1 cellular context compared by ENCODE assay signal in genomic region chr20:17612287-17612974, GRCh38.
TF ChIP-seq lines count a peak whose summit lies in the region.

No MANE protein-coding gene starts in this region.

TF ChIP-seq in IMR-90, 13 proteins besides CTCF, POLR2A, EP300 and RAD21 (continued from another document):
- TF ChIP-seq USF2 (IDR thresholded peaks at IDR 0.05; ENCODE audit: low read depth, low read length) (no peak), MAZ (IDR thresholded peaks at IDR 0.05; ENCODE audit: borderline replicate concordance, low read depth, low read length) (no peak), MXI1 (IDR thresholded peaks at IDR 0.05; ENCODE audit: borderline replicate concordance, low read depth, low read length) (no peak)
TF ChIP-seq in IMR-90: peak in this region for 0.
